Comparison of ENCODE assay signal across 8 cellular contexts in genomic region chr6:96898241-96898851, GRCh38. TPM values are rescaled to one million over a fixed set of nuclear protein-coding genes. Genes with fewer than 3 reads are reported as not detected.
DNase-seq lines count a peak whose midpoint lies in the region.

No MANE protein-coding gene starts in this region.

- H3K27ac ChIP-seq in caudate nucleus (ENCODE audit: low read depth, low read length) (peak overlapping the region; percentile 89), mesodermal cell (ENCODE audit: low read depth, low read length, severe bottlenecking) (peak overlapping the region; percentile 90)

- H3K4me3 ChIP-seq in mesodermal cell (ENCODE audit: extremely low read depth, insufficient read depth, low read length, poor library complexity, severe bottlenecking): peak overlapping the region; percentile 85

- H3K4me1 ChIP-seq in mesodermal cell (ENCODE audit: control insufficient read depth, insufficient read depth, low read length, poor library complexity, severe bottlenecking): peaks cover 6% of the 10 kb centered on the region

- WGBS in mesodermal cell (ENCODE audit: insufficient coverage in 2 of 2), 2 experiments: 4 to 12% methylated on average over 6 to 7 of the region's 10 CpGs

- H3K9me3 ChIP-seq in mesodermal cell (ENCODE audit: control insufficient read depth, low read length): no peaks in the 10 kb centered on the region

- peaks cover 20% of the 10 kb centered on the region for H3K36me3 ChIP-seq in mesodermal cell (ENCODE audit: control insufficient read depth, insufficient read depth, low read length)

- DNase-seq in NCI-H1092 treated with DMSO at 0.1 percent for 48 hours (lab: John Stamatoyannopoulos, UW) (peak; percentile 33), NCI-H1092 (lab: John Stamatoyannopoulos, UW) (no peak), NCI-H69 (lab: John Stamatoyannopoulos, UW) (peak; percentile 63), caudate nucleus (lab: John Stamatoyannopoulos, UW) (no peak), EL (no peak), HuH-7 (ENCODE audit: low spot score) (no peak)
- DNase-seq in activated effector memory CD4-positive, alpha-beta T cell treated with Interleukin-2 at 50 U/mL for 16 hours: no peak

RNA-seq across cellular contexts. Expression of gene NDUFAF4, which starts 0.7 kb away (rescaled TPM):
- polyA plus RNA-seq in mesodermal cell (2013, experiment 1 of 2): 53.8 TPM
- polyA plus RNA-seq in mesodermal cell (2013, experiment 2 of 2): 61.7 TPM

RNA-seq across cellular contexts. Expression of gene KLHL32, which starts 26.2 kb away (rescaled TPM):
- polyA plus RNA-seq in mesodermal cell (2013, experiment 1 of 2): 0.15 TPM
- polyA plus RNA-seq in mesodermal cell (2013, experiment 2 of 2): not detected

Comparison
In these comparisons a context has a peak if more than half of its experiments do, and no peak if none do; other contexts are left out.
1. DNase-seq: peak in NCI-H1092 treated with DMSO at 0.1 percent for 48 hours (single experiment) and NCI-H69 (single experiment); none in NCI-H1092 (single experiment), caudate nucleus (0 of 61), activated effector memory CD4-positive, alpha-beta T cell treated with Interleukin-2 at 50 U/mL for 16 hours (single experiment), EL (single experiment) and HuH-7 (single experiment).